Comparison of ENCODE assay signal across 1 cellular context in the genomic region with DNA sequence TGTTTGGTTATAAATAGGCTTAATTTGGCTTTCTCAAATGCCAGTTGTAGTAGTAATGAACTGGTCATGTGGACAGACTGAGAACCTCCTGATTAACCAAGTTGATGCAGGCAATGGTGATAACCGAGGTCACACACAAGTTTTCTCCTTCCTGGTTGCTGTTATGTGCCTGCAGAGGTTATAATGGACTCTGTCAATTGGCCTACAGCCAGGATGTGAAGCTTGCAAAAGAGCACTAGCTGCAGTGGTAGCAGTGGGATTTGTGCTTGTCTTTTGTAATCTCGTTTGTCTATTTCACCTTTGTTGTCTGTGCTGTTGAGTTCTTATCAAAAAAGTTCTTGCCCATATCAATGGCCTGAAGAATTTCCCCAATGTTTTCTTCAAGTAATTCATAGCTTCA.
TF ChIP-seq lines count a peak whose summit lies in the region.

No MANE protein-coding gene starts in this region.

TF ChIP-seq in K562, 482 proteins besides CTCF, POLR2A, EP300 and RAD21:
- TF ChIP-seq CC2D1A (IDR thresholded peaks at IDR 0.05) (no peak), NFIC (IDR thresholded peaks at IDR 0.05) (0 out of 2 replicates have a peak, but pooled peaks have one; percentile 16)
